Comparison of ENCODE assay signal across 14 cellular contexts in genomic region chr17:74059471-74059870, GRCh38.
DNase-seq lines count a peak whose midpoint lies in the region; ATAC-seq lines count a peak whose summit lies in the region.
"Had no signal": no experiment of that assay in that cellular context is flagged by ENCODE, and none has a peak within 500 bp of the region (broad histone marks: within the 10 kb centered on the region; RNA-seq: fewer than 3 reads in every experiment).

No MANE protein-coding gene starts in this region.

- ATAC-seq in GM21576 (IDR thresholded peaks at IDR 0.05; ENCODE audit: unreplicated experiment) = no peak
- ATAC-seq: natural killer cell treated with Interleukin-12 subunit alpha and Interleukin-12 subunit beta and Interleukin-15 and Interleukin-18, amount 100 ng/mL, for 72 hours had no signal

- DNase-seq in NCI-H1092 treated with DMSO at 0.1 percent for 48 hours (lab: John Stamatoyannopoulos, UW) (peak; percentile 93), NCI-H2196 (lab: John Stamatoyannopoulos, UW; ENCODE audit: unreplicated experiment) (peak; percentile 68), anterior cingulate cortex (lab: John Stamatoyannopoulos, UW) (peak in 39 of 58 donors; percentile 6 to 69 (median 40)), posterior cingulate gyrus (peak in 7 of 10 donors; percentile 14 to 89 (median 36)), KBM-7 (no peak), H4 (ENCODE audit: low spot score) (no peak)
- DNase-seq: activated CD4-positive, alpha-beta T cell treated with anti-CD3 and anti-CD28 coated beads, Interleukin-2, amount 50 U/mL, for 4 hours; activated T-cell treated with anti-CD3 and anti-CD28 coated beads, Interleukin-2, amount 50 U/mL, for 48 hours; DND-41; Kasumi-1; NCI-H226; Peyer's patch had no signal

- in situ Hi-C loops in KBM-7 (cut with MboI; ENCODE audit: low pct_unique_long_range_greater_than_20kb, low sequenced_read_pairs) = no loop called here

- intact Hi-C loops in posterior cingulate gyrus (cut with DNase I) = no loop called here

Comparison
In these comparisons a context has a peak if more than half of its experiments do, and no peak if none do; other contexts are left out.
1. DNase-seq: peak in NCI-H1092 treated with DMSO at 0.1 percent for 48 hours (single experiment), NCI-H2196 (single experiment), anterior cingulate cortex (39 of 58) and posterior cingulate gyrus (7 of 10); none in KBM-7 (single experiment) and H4 (single experiment).